In genomic region chr12:109178532-109178931, GRCh38 we compare ENCODE assay signal across 20 cellular contexts.
A peak's percentile ranks its signal among the peaks of the same experiment; 100 is the strongest.
DNase-seq lines count a peak whose midpoint lies in the region; ATAC-seq, FAIRE-seq and TF ChIP-seq lines count a peak whose summit lies in the region.
"Had no signal": no experiment of that assay in that cellular context is flagged by ENCODE, and none has a peak within 500 bp of the region (broad histone marks: within the 10 kb centered on the region; RNA-seq: fewer than 3 reads in every experiment).

No MANE protein-coding gene starts in this region.

- no peak for TF ChIP-seq POLR2A in K562 (conservative IDR thresholded peaks at IDR 0.05)

- no peak overlapping the region for H3K9ac ChIP-seq in K562 (ENCODE audit: insufficient read depth in 1 of 2, low read depth in 2 of 2, low read length in 2 of 2)
- H3K9ac ChIP-seq: KMS-11, SK-N-SH had no signal

- WGBS in K562 (ENCODE audit: insufficient coverage, low coverage, missing lambda C conversion rate) = 14% methylated on average over 6 of the region's 6 CpGs

- no peaks in the 10 kb centered on the region for H3K79me2 ChIP-seq in K562 (ENCODE audit: control insufficient read depth, insufficient read depth, low read length)

- peaks cover 0 to 16% of the 10 kb centered on the region in 2 experiments; a peak in 2 of 5 replicates for H3K27me3 ChIP-seq in K562 (ENCODE audit: control insufficient read depth in 2 of 2, insufficient read depth in 2 of 2, low read length in 2 of 2)

- TF ChIP-seq CTCF in K562 (IDR thresholded peaks at IDR 0.05 in 2 of 3, conservative IDR thresholded peaks at IDR 0.05 in 1 of 3; ENCODE audit: insufficient read depth in 2 of 3, low read depth in 1 of 3, low read length in 3 of 3) = no peak

- in situ Hi-C loops in K562 (cut with MboI) = no loop called here

- CTCF ChIA-PET in K562 (lab: Yijun Ruan, JAX; ENCODE audit: low intra/inter-chr PET ratio) = no interaction called here

- no peak for TF ChIP-seq RAD21 in K562 (CRISPR knock-in tag; conservative IDR thresholded peaks at IDR 0.05 in 1 of 2, IDR thresholded peaks at IDR 0.05 in 1 of 2)

- peaks cover 4 to 6% of the 10 kb centered on the region in 2 experiments; a peak in 3 of 5 replicates for H3K4me1 ChIP-seq in K562 (replicated peaks in 1 of 2; ENCODE audit: control insufficient read depth in 2 of 2, insufficient read depth in 2 of 2, low read length in 2 of 2)

- H2AFZ ChIP-seq in K562 (ENCODE audit: low read depth, low read length) = no peak overlapping the region

- POLR2A ChIA-PET in K562 (lab: Yijun Ruan, JAX) = interaction anchor here (0.9 kb wide), 1 partner anchor 42 kb away, joined by 3 read pairs; no protein-coding TSS in a partner anchor

- H3K36me3 ChIP-seq in K562 (ENCODE audit: control insufficient read depth, insufficient read depth, low read length) = no peaks in the 10 kb centered on the region

- no peaks in the 10 kb centered on the region for H3K9me1 ChIP-seq in K562 (ENCODE audit: control insufficient read depth, insufficient read depth, low read length)

- ATAC-seq in K562 (peak; percentile 63), HG02885 (IDR thresholded peaks at IDR 0.05; ENCODE audit: poor library complexity, unreplicated experiment) (no peak)
- ATAC-seq: HCT116, T-cell had no signal

- H4K20me1 ChIP-seq in K562 (replicated peaks; ENCODE audit: control insufficient read depth, insufficient read depth, low read length) = no peaks in the 10 kb centered on the region

- H3K4me2 ChIP-seq in K562 (ENCODE audit: insufficient read depth, low read length) = no peak overlapping the region
- H3K4me2 ChIP-seq: KMS-11, SK-N-SH had no signal

- no peak for FAIRE-seq in K562 (lab: Jason Lieb, UNC)

- H3K27ac ChIP-seq in K562 (ENCODE audit: extremely low read depth, low read depth, low read length) = no peak overlapping the region
- H3K27ac ChIP-seq: KMS-11 had no signal

- BruUV-seq in K562 (replicated peaks; lab: Mats Ljungman, UMichigan) = no TSS peak

- H3K4me3 ChIP-seq in K562 = no peak overlapping the region

- no peak for TF ChIP-seq EP300 in K562 (IDR thresholded peaks at IDR 0.05; ENCODE audit: low read length)

- intact Hi-C loops in K562 (cut with micrococcal nuclease) = no loop called here

- H3K9me3 ChIP-seq in K562 (replicated peaks; ENCODE audit: control insufficient read depth, insufficient read depth, low read depth, low read length) = no peaks in the 10 kb centered on the region
- H3K9me3 ChIP-seq: SK-N-SH had no signal

- DNase-seq in NCI-H748 (lab: John Stamatoyannopoulos, UW; ENCODE audit: unreplicated experiment) (peak; percentile 6), NCI-H748 treated with DMSO at 0.1 percent for 48 hours (lab: John Stamatoyannopoulos, UW) (no peak), NCI-H69 (lab: John Stamatoyannopoulos, UW) (peak; percentile 33), K562 (ENCODE audit: extremely low read depth in 1 of 4, low spot score in 3 of 4) (no peak), SKM-1 (lab: John Stamatoyannopoulos, UW; ENCODE audit: unreplicated experiment) (no peak), DMS53 treated with DMSO at 0.1 percent for 48 hours (lab: John Stamatoyannopoulos, UW; ENCODE audit: unreplicated experiment) (no peak)
- no peak for DNase-seq in activated CD8-positive, alpha-beta memory T cell treated with anti-CD3 and anti-CD28 coated beads, Interleukin-2, amount 50 U/mL, for 48 hours
- DNase-seq: 8988T, DMS 273 treated with DMSO at 0.1 percent for 48 hours, GDM1, GOT3, NCI-H1105, NCI-H2081, OCI-M1, Right ventricle myocardium superior, SK-N-SH, T-cell had no signal

TF ChIP-seq in K562, 482 proteins besides CTCF, POLR2A, EP300 and RAD21:
- no peak for TF ChIP-seq HNRNPH1 (optimal IDR thresholded peaks at IDR 0.05; ENCODE audit: low read depth, low read length)
- peak; percentile 40 for TF ChIP-seq ZFP36 (IDR thresholded peaks at IDR 0.05; ENCODE audit: low read depth, low read length, partially characterized antibody)
- peak in 1 of 2 experiments; percentile 33; a peak in 1 of 4 replicates for TF ChIP-seq TRIM24 (IDR thresholded peaks at IDR 0.05)
- TF ChIP-seq GTF2B (IDR thresholded peaks at IDR 0.05; ENCODE audit: extremely low read depth, insufficient read length) = no peak
- no peak for TF ChIP-seq JUN (IDR thresholded peaks at IDR 0.05; ENCODE audit: borderline replicate concordance, low read depth, low read length)
- TF ChIP-seq JUN (CRISPR knock-in tag; IDR thresholded peaks at IDR 0.05; ENCODE audit: borderline replicate concordance) = no peak
- TF ChIP-seq TRIM28 (IDR thresholded peaks at IDR 0.05) = peak; percentile 22; the same call in 1 of the 2 replicates
- TF ChIP-seq RBM14 (IDR thresholded peaks at IDR 0.05; ENCODE audit: borderline replicate concordance, insufficient read depth, low read depth, low read length) = no peak
- no peak for TF ChIP-seq ZNF282 (CRISPR knock-in tag; IDR thresholded peaks at IDR 0.05)
- TF ChIP-seq CEBPG (CRISPR knock-in tag; IDR thresholded peaks at IDR 0.05) = no peak
- peak; percentile 27 to 86; a peak in 2 of 4 replicates for TF ChIP-seq CEBPG (tag; conservative IDR thresholded peaks at IDR 0.05 in 1 of 2, IDR thresholded peaks at IDR 0.05 in 1 of 2)
- TF ChIP-seq GABPA (tag; conservative IDR thresholded peaks at IDR 0.05; ENCODE audit: low read depth) = no peak
- TF ChIP-seq CEBPB (tag; IDR thresholded peaks at IDR 0.05) = peak; percentile 20; the same call in 1 of the 2 replicates
- TF ChIP-seq SOX6 (IDR thresholded peaks at IDR 0.05) = 0 out of 2 replicates have a peak, but pooled peaks have one; percentile 10

Comparison
In these comparisons a context has a peak if more than half of its experiments do, and no peak if none do; other contexts are left out.
1. DNase-seq: peak in NCI-H748 (single experiment) and NCI-H69 (single experiment); none in NCI-H748 treated with DMSO at 0.1 percent for 48 hours (single experiment), K562 (0 of 4), activated CD8-positive, alpha-beta memory T cell treated with anti-CD3 and anti-CD28 coated beads, Interleukin-2, amount 50 U/mL, for 48 hours (single experiment), SKM-1 (single experiment) and DMS53 treated with DMSO at 0.1 percent for 48 hours (single experiment).